Comparison of ENCODE assay signal across 10 cellular contexts in genomic region chr10:24720096-24720495, GRCh38. TPM values are rescaled to one million over a fixed set of nuclear protein-coding genes. Genes with fewer than 3 reads are reported as not detected.
A peak's percentile ranks its signal among the peaks of the same experiment; 100 is the strongest.
DNase-seq lines count a peak whose midpoint lies in the region; ATAC-seq and TF ChIP-seq lines count a peak whose summit lies in the region.
"Had no signal": no experiment of that assay in that cellular context is flagged by ENCODE, and none has a peak within 500 bp of the region (broad histone marks: within the 10 kb centered on the region; RNA-seq: fewer than 3 reads in every experiment).

No MANE protein-coding gene starts in this region.

- H3K4me3 ChIP-seq in heart left ventricle (peak overlapping the region in 11 of 12 donors; percentile 72 to 96 (median 87)), choroid plexus epithelial cell (ENCODE audit: low read depth, low read length) (peak overlapping the region; percentile 79), mesodermal cell (ENCODE audit: extremely low read depth, insufficient read depth, low read length, poor library complexity, severe bottlenecking) (peak overlapping the region; percentile 72), urinary bladder (ENCODE audit: low read depth, low read length) (peak overlapping the region; percentile 17)

- WGBS in heart left ventricle, 4 donors: 20 to 30% (median 23%) methylated on average over 2 of the region's 2 CpGs
- no CpG with 5 or more reads among the region's 2 CpGs for WGBS in mesodermal cell (ENCODE audit: insufficient coverage in 2 of 2), 2 experiments
- 17% methylated on average over 2 of the region's 2 CpGs for whole genome bisulfite sequencing in urinary bladder

- H3K36me3 ChIP-seq in heart left ventricle (peaks cover 0 to 3% (median 0%) of the 10 kb centered on the region in 9 donors), mesodermal cell (ENCODE audit: control insufficient read depth, insufficient read depth, low read length) (peaks cover 28% of the 10 kb centered on the region), urinary bladder (ENCODE audit: insufficient read depth) (no peaks in the 10 kb centered on the region)

- H3K27me3 ChIP-seq in heart left ventricle: no peaks in the 10 kb centered on the region

- DNase-seq in heart left ventricle: no peak
- no peak for DNase-seq in left cardiac atrium
- DNase-seq in choroid plexus epithelial cell (ENCODE audit: low read depth): no peak
- DNase-seq in NCI-H226: no peak
- no peak for DNase-seq in NCI-H128 (lab: John Stamatoyannopoulos, UW; ENCODE audit: unreplicated experiment)
- no peak for DNase-seq in NCI-H510A treated with DMSO at 0.1 percent for 48 hours (lab: John Stamatoyannopoulos, UW)
- DNase-seq: stimulated activated CD4-positive, alpha-beta T cell treated with anti-CD3 and anti-CD28 coated beads, Interleukin-15, amount 100 ng/mL, for 24 hours had no signal

- TF ChIP-seq POLR2A in heart left ventricle (IDR thresholded peaks at IDR 0.05): no peak

- intact Hi-C loops in heart left ventricle (cut with DNase I): loop anchor here in 9 of 10 donors (2.0 to 10.0 kb wide), 13 partner anchors 33 to 365 kb away; partner anchors contain the start of genes PRTFDC1 (in 6 of the 9), ENKUR (in 3 of the 9) and THNSL1 (in 3 of the 9)
- intact Hi-C loops in left cardiac atrium (cut with DNase I): loop anchor here (10.0 kb wide), 4 partner anchors 75 to 355 kb away; partner anchors contain the start of gene PRTFDC1 (in 1 of the 2)

- H3K9me3 ChIP-seq in heart left ventricle (no peaks in the 10 kb centered on the region), mesodermal cell (ENCODE audit: control insufficient read depth, low read length) (no peaks in the 10 kb centered on the region)

- ATAC-seq in heart left ventricle: no peak
- ATAC-seq in left cardiac atrium: no peak
- ATAC-seq: activated T-helper 17 cell treated with anti-CD3 and anti-CD28 coated beads, Interleukin-2, amount 50 U/mL, for 72 hours had no signal

- H3K27ac ChIP-seq in heart left ventricle (no peak overlapping the region), mesodermal cell (ENCODE audit: low read depth, low read length, severe bottlenecking) (no peak overlapping the region), urinary bladder (ENCODE audit: low read depth) (no peak overlapping the region)

- no peak for TF ChIP-seq CTCF in heart left ventricle (IDR thresholded peaks at IDR 0.05)
- TF ChIP-seq CTCF in choroid plexus epithelial cell (conservative IDR thresholded peaks at IDR 0.05; ENCODE audit: low read depth, low read length): no peak

- H3K4me1 ChIP-seq in heart left ventricle (peaks cover 0 to 72% (median 58%) of the 10 kb centered on the region in 12 donors), mesodermal cell (ENCODE audit: control insufficient read depth, insufficient read depth, low read length, poor library complexity, severe bottlenecking) (peaks cover 7% of the 10 kb centered on the region), urinary bladder (ENCODE audit: insufficient read depth) (no peaks in the 10 kb centered on the region)

RNA-seq across cellular contexts. Expression of gene ARHGAP21, which starts 3.6 kb away (rescaled TPM):
- total RNA-seq in heart left ventricle: 10 to 100 TPM; 29.1 to 71.9 (median 49.7) TPM
- 10 to 100 TPM; 20.8 to 40.6 TPM for polyA plus RNA-seq in heart left ventricle
- total RNA-seq in left cardiac atrium: 10 to 100 TPM; 44.7 to 57.9 TPM
- polyA plus RNA-seq in mesodermal cell (2013, experiment 1 of 2): 47.6 TPM
- polyA plus RNA-seq in mesodermal cell (2013, experiment 2 of 2): 45.8 TPM
- 233 TPM for total RNA-seq in urinary bladder
- 33.7 TPM for polyA plus RNA-seq in urinary bladder

Comparison
In these comparisons a context has a peak if more than half of its experiments do, and no peak if none do; other contexts are left out.
1. H3K4me3 ChIP-seq: peak in every context shown above with its lines; median percentile 87 in heart left ventricle; 79 in choroid plexus epithelial cell; 72 in mesodermal cell; 17 in urinary bladder.